ENCODE assay signal across 28 cellular contexts in genomic region chr3:78360849-78361248, GRCh38.
"Had no signal": no experiment of that assay in that cellular context is flagged by ENCODE, and none has a peak within 500 bp of the region (broad histone marks: within the 10 kb centered on the region; RNA-seq: fewer than 3 reads in every experiment).

No MANE protein-coding gene starts in this region.

- H3K4me3 Mint-ChIP-seq: stimulated activated effector memory CD8-positive, alpha-beta T cell treated with anti-CD3 and anti-CD28 coated beads, Interleukin-12 subunit alpha, Interleukin-12 subunit beta, amount 100 ng/mL, for 72 hours; stimulated activated memory B cell treated with anti-CD40 and anti-IgM and Interleukin-4, amounts not matched to agents 10 μg/mL and 1 μg/mL and 100 μg/mL, for 72 hours; stimulated activated naive B cell treated with anti-CD40 and anti-IgM and Interleukin-4, amounts not matched to agents 10 μg/mL and 1 μg/mL and 100 μg/mL, for 72 hours; stimulated activated naive CD8-positive, alpha-beta T cell treated with anti-CD3 and anti-CD28 coated beads, Interleukin-15, amount 100 ng/mL, for 72 hours; stimulated activated naive CD8-positive, alpha-beta T cell treated with anti-CD3 and anti-CD28 coated beads, Interleukin-15, Interleukin-2, amounts not matched to agents 100 ng/mL and 50 ng/mL, for 24 hours; type B pancreatic cell had no signal

- H3K36me3 Mint-ChIP-seq: stimulated activated effector memory CD8-positive, alpha-beta T cell treated with anti-CD3 and anti-CD28 coated beads, Interleukin-12 subunit alpha, Interleukin-12 subunit beta, amount 100 ng/mL, for 72 hours; stimulated activated memory B cell treated with anti-CD40 and anti-IgM and Interleukin-4, amounts not matched to agents 10 μg/mL and 1 μg/mL and 100 μg/mL, for 72 hours; stimulated activated naive B cell treated with anti-CD40 and anti-IgM and Interleukin-4, amounts not matched to agents 10 μg/mL and 1 μg/mL and 100 μg/mL, for 72 hours; type B pancreatic cell had no signal

- H3K4me1 ChIP-seq: stomach, suprapubic skin, testis, thyroid gland, tibial artery, tibial nerve, transverse colon, upper lobe of left lung, upper lobe of right lung, uterus, vagina had no signal

- H3K9me3 ChIP-seq: stomach, testis, thoracic aorta, thyroid gland, tibial artery, tibial nerve, transverse colon, upper lobe of left lung, upper lobe of right lung, uterus, vagina had no signal

- FAIRE-seq: urothelium cell line had no signal

- H3K4me3 ChIP-seq: stomach, suprapubic skin, testis, thoracic aorta, thyroid gland, tibial artery, tibial nerve, transverse colon, upper lobe of left lung, upper lobe of right lung, uterus, vagina had no signal

- H3K27ac Mint-ChIP-seq: stimulated activated effector memory CD8-positive, alpha-beta T cell treated with anti-CD3 and anti-CD28 coated beads, Interleukin-12 subunit alpha, Interleukin-12 subunit beta, amount 100 ng/mL, for 72 hours; stimulated activated memory B cell treated with anti-CD40 and anti-IgM and Interleukin-4, amounts not matched to agents 10 μg/mL and 1 μg/mL and 100 μg/mL, for 72 hours; stimulated activated naive B cell treated with anti-CD40 and anti-IgM and Interleukin-4, amounts not matched to agents 10 μg/mL and 1 μg/mL and 100 μg/mL, for 72 hours; stimulated activated naive CD8-positive, alpha-beta T cell treated with anti-CD3 and anti-CD28 coated beads, Interleukin-15, amount 100 ng/mL, for 72 hours; stimulated activated naive CD8-positive, alpha-beta T cell treated with anti-CD3 and anti-CD28 coated beads, Interleukin-15, Interleukin-2, amounts not matched to agents 100 ng/mL and 50 ng/mL, for 24 hours; type B pancreatic cell had no signal

- H3K4me1 Mint-ChIP-seq: stimulated activated effector memory CD8-positive, alpha-beta T cell treated with anti-CD3 and anti-CD28 coated beads, Interleukin-12 subunit alpha, Interleukin-12 subunit beta, amount 100 ng/mL, for 72 hours; stimulated activated memory B cell treated with anti-CD40 and anti-IgM and Interleukin-4, amounts not matched to agents 10 μg/mL and 1 μg/mL and 100 μg/mL, for 72 hours; stimulated activated naive B cell treated with anti-CD40 and anti-IgM and Interleukin-4, amounts not matched to agents 10 μg/mL and 1 μg/mL and 100 μg/mL, for 72 hours; stimulated activated naive CD8-positive, alpha-beta T cell treated with anti-CD3 and anti-CD28 coated beads, Interleukin-15, amount 100 ng/mL, for 72 hours had no signal

- DNase-seq: stimulated activated CD4-positive, alpha-beta T cell treated with anti-CD3 and anti-CD28 coated beads, Interleukin-4, amount 100 ng/mL, for 1 hour; stimulated activated CD4-positive, alpha-beta T cell treated with anti-CD3 and anti-CD28 coated beads, Interleukin-4, amount 100 ng/mL, for 24 hours; stimulated activated CD4-positive, alpha-beta T cell treated with anti-CD3 and anti-CD28 coated beads, Interleukin-4, amount 100 ng/mL, for 4 hours; stimulated activated CD8-positive, alpha-beta memory T cell treated with anti-CD3 and anti-CD28 coated beads, Interleukin-4, amount 100 ng/mL, for 48 hours; stimulated activated naive B cell treated with anti-CD40 and anti-IgM and Interleukin-4, amounts not matched to agents 10 μg/mL and 1 μg/mL and 100 μg/mL, for 72 hours; stimulated activated naive CD4-positive, alpha-beta T cell; stimulated activated naive CD4-positive, alpha-beta T cell treated with Interleukin-2 at 50 U/mL for 16 hours; stimulated activated naive CD8-positive, alpha-beta T cell treated with anti-CD3 and anti-CD28 coated beads, Interleukin-15, amount 100 ng/mL, for 72 hours; stimulated activated naive CD8-positive, alpha-beta T cell treated with anti-CD3 and anti-CD28 coated beads, Interleukin-15, Interleukin-2, amounts not matched to agents 100 U/mL and 50 U/mL, for 24 hours; stomach; substantia nigra; testis; thyroid gland; tibial artery; transverse colon; trophoblast cell; upper lobe of left lung; upper lobe of right lung; uterus had no signal

- H3K27me3 Mint-ChIP-seq: stimulated activated memory B cell treated with anti-CD40 and anti-IgM and Interleukin-4, amounts not matched to agents 10 μg/mL and 1 μg/mL and 100 μg/mL, for 72 hours; stimulated activated naive B cell treated with anti-CD40 and anti-IgM and Interleukin-4, amounts not matched to agents 10 μg/mL and 1 μg/mL and 100 μg/mL, for 72 hours; stimulated activated naive CD8-positive, alpha-beta T cell treated with anti-CD3 and anti-CD28 coated beads, Interleukin-15, amount 100 ng/mL, for 72 hours; stimulated activated naive CD8-positive, alpha-beta T cell treated with anti-CD3 and anti-CD28 coated beads, Interleukin-15, Interleukin-2, amounts not matched to agents 100 ng/mL and 50 ng/mL, for 24 hours; type B pancreatic cell had no signal

- H3K9me3 Mint-ChIP-seq: type B pancreatic cell had no signal

- H3K27me3 ChIP-seq: stomach, suprapubic skin, testis, thyroid gland, tibial artery, tibial nerve, transverse colon, upper lobe of left lung, upper lobe of right lung, uterus, vagina had no signal

- H3K36me3 ChIP-seq: stomach, suprapubic skin, thoracic aorta, thyroid gland, tibial artery, tibial nerve, transverse colon, upper lobe of left lung, upper lobe of right lung, uterus, vagina had no signal

- H3K27ac ChIP-seq: stomach, suprapubic skin, testis, thoracic aorta, thyroid gland, tibial artery, tibial nerve, transverse colon, upper lobe of left lung, upper lobe of right lung, uterus, vagina had no signal

- ATAC-seq: stimulated activated effector memory CD8-positive, alpha-beta T cell treated with anti-CD3 and anti-CD28 coated beads, Interleukin-12 subunit alpha, Interleukin-12 subunit beta, amount 100 ng/mL, for 72 hours; stimulated activated memory B cell treated with anti-CD40 and anti-IgM and Interleukin-4, amounts not matched to agents 10 μg/mL and 1 μg/mL and 100 μg/mL, for 72 hours; stimulated activated naive B cell treated with anti-CD40 and anti-IgM and Interleukin-4, amounts not matched to agents 10 μg/mL and 1 μg/mL and 100 μg/mL, for 72 hours; stimulated activated naive CD8-positive, alpha-beta T cell treated with anti-CD3 and anti-CD28 coated beads, Interleukin-15, amount 100 ng/mL, for 72 hours; stimulated activated naive CD8-positive, alpha-beta T cell treated with anti-CD3 and anti-CD28 coated beads, Interleukin-15, Interleukin-2, amounts not matched to agents 100 U/mL and 50 U/mL, for 24 hours; upper lobe of right lung had no signal
